8 cellular contexts compared by ENCODE assay signal in genomic region chr7:108415821-108416536, GRCh38. TPM values are rescaled to one million over a fixed set of nuclear protein-coding genes. Genes with fewer than 3 reads are reported as not detected.
DNase-seq lines count a peak whose midpoint lies in the region; ATAC-seq and TF ChIP-seq lines count a peak whose summit lies in the region.

No MANE protein-coding gene starts in this region.

- TF ChIP-seq POLR2A in stomach (IDR thresholded peaks at IDR 0.05) = no peak

- no peak for TF ChIP-seq EP300 in stomach (IDR thresholded peaks at IDR 0.05)

- H3K27ac Mint-ChIP-seq in activated naive CD4-positive, alpha-beta T cell treated with anti-CD3 and anti-CD28 coated beads, Interleukin-2, amount 50 U/mL, for 24 hours = peak overlapping the region; percentile 25
- no peak overlapping the region for H3K27ac Mint-ChIP-seq in T-helper 17 cell

- 52 to 61% (median 55%) methylated on average over 8 of the region's 8 CpGs for WGBS in stomach, 5 donors

- no peaks in the 10 kb centered on the region for H3K9me3 Mint-ChIP-seq in activated naive CD4-positive, alpha-beta T cell treated with anti-CD3 and anti-CD28 coated beads, Interleukin-2, amount 50 U/mL, for 24 hours

- H3K36me3 Mint-ChIP-seq in activated naive CD4-positive, alpha-beta T cell treated with anti-CD3 and anti-CD28 coated beads, Interleukin-2, amount 50 U/mL, for 24 hours = no peaks in the 10 kb centered on the region
- no peaks in the 10 kb centered on the region for H3K36me3 Mint-ChIP-seq in T-helper 17 cell (ENCODE audit: low read depth)

- H3K4me3 Mint-ChIP-seq in activated naive CD4-positive, alpha-beta T cell treated with anti-CD3 and anti-CD28 coated beads, Interleukin-2, amount 50 U/mL, for 24 hours = no peak overlapping the region
- H3K4me3 Mint-ChIP-seq in T-helper 17 cell = no peak overlapping the region

- no peak for TF ChIP-seq CTCF in stomach (IDR thresholded peaks at IDR 0.05)

- H3K9me3 ChIP-seq in T-helper 17 cell (ENCODE audit: control insufficient read depth, low read length, poor library complexity, severe bottlenecking) (no peaks in the 10 kb centered on the region), stomach (no peaks in the 10 kb centered on the region)

- ATAC-seq in T-helper 17 cell = peak; percentile 73

- H3K4me1 Mint-ChIP-seq in activated naive CD4-positive, alpha-beta T cell treated with anti-CD3 and anti-CD28 coated beads, Interleukin-2, amount 50 U/mL, for 24 hours = peaks cover 21% of the 10 kb centered on the region
- H3K4me1 Mint-ChIP-seq in T-helper 17 cell = peaks cover 8% of the 10 kb centered on the region

- no peak overlapping the region for H3K4me3 ChIP-seq in stomach

- no peaks in the 10 kb centered on the region for H3K4me1 ChIP-seq in stomach

- DNase-seq in activated naive CD4-positive, alpha-beta T cell treated with anti-CD3 and anti-CD28 coated beads, Interleukin-2, amount 50 U/mL, for 16 hours = no peak
- DNase-seq in H4 (ENCODE audit: low spot score) (peak; percentile 83), M059J (ENCODE audit: low read depth) (peak; percentile 79), T-helper 17 cell (no peak), head of caudate nucleus (peak in 34 of 42 donors; percentile 14 to 84 (median 44)), activated gamma-delta T cell (lab: John Stamatoyannopoulos, UW) (no peak), stomach (no peak)

- H3K27me3 ChIP-seq in stomach = no peaks in the 10 kb centered on the region

- intact Hi-C loops in head of caudate nucleus (cut with DNase I) = no loop called here
- intact Hi-C loops in stomach (cut with DNase I; ENCODE audit: low total_unique reads) = no loop called here

- no peaks in the 10 kb centered on the region for H3K36me3 ChIP-seq in stomach

- no peak overlapping the region for H3K27ac ChIP-seq in stomach

- H3K27me3 Mint-ChIP-seq in activated naive CD4-positive, alpha-beta T cell treated with anti-CD3 and anti-CD28 coated beads, Interleukin-2, amount 50 U/mL, for 24 hours = peaks cover 22% of the 10 kb centered on the region
- peaks cover 56% of the 10 kb centered on the region for H3K27me3 Mint-ChIP-seq in T-helper 17 cell

RNA-seq across cellular contexts. Expression of gene NRCAM, which starts 40.3 kb away (rescaled TPM):
- 2.4 and 2.5 TPM in 2 replicates for total RNA-seq in H4 (2014; rRNA removed; shearing (Covaris generic))
- total RNA-seq in M059J (2014; rRNA removed; shearing (Covaris generic)) = 0.49 TPM in 1 of 2 replicates, not detected in the other
- total RNA-seq in T-helper 17 cell (not detected), stomach (1 to 10 TPM; 1.7 to 9.4 (median 6.8) TPM)
- 1 to 10 TPM; 1.2 to 2.3 (median 1.6) TPM for polyA plus RNA-seq in stomach

Comparison
In these comparisons a context has a peak if more than half of its experiments do, and no peak if none do; other contexts are left out.
1. DNase-seq: peak in H4 (single experiment), M059J (single experiment) and head of caudate nucleus (34 of 42); none in activated naive CD4-positive, alpha-beta T cell treated with anti-CD3 and anti-CD28 coated beads, Interleukin-2, amount 50 U/mL, for 16 hours (single experiment), T-helper 17 cell (0 of 3), activated gamma-delta T cell (single experiment) and stomach (single experiment).